Comparison of ENCODE assay signal across 7 cellular contexts in genomic region chr14:102592969-102593840, GRCh38. TPM values are rescaled to one million over a fixed set of nuclear protein-coding genes. Genes with fewer than 3 reads are reported as not detected.
DNase-seq lines count a peak whose midpoint lies in the region; ATAC-seq and TF ChIP-seq lines count a peak whose summit lies in the region.

No MANE protein-coding gene starts in this region.

- no peaks in the 10 kb centered on the region for H3K27me3 Mint-ChIP-seq in activated T-cell treated with anti-CD3 and anti-CD28 coated beads, Interleukin-2, amount 50 U/mL, for 72 hours (ENCODE audit: low read depth)
- no peaks in the 10 kb centered on the region for H3K27me3 Mint-ChIP-seq in nephron progenitor cell (ENCODE audit: low read depth, poor library complexity)

- no peak for TF ChIP-seq CTCF in GM13976 (IDR thresholded peaks at IDR 0.05; ENCODE audit: borderline replicate concordance, control extremely low read depth, extremely low read depth, insufficient read depth, missing control alignments)
- TF ChIP-seq CTCF in fibroblast of mammary gland (conservative IDR thresholded peaks at IDR 0.05; ENCODE audit: control insufficient read depth, insufficient read depth, low read depth, low read length): peak; percentile 18
- TF ChIP-seq CTCF in nephron progenitor cell (IDR thresholded peaks at IDR 0.05): peak; percentile 30
- TF ChIP-seq CTCF in stomach (IDR thresholded peaks at IDR 0.05): peak in 4 of 7 experiments; percentile 14 to 50 (median 34)

- TF ChIP-seq POLR2A in stomach (IDR thresholded peaks at IDR 0.05): no peak

- H3K9me3 ChIP-seq in stomach: no peaks in the 10 kb centered on the region

- 0 to 1% (median 0%) methylated on average over 15 to 95 of the region's 95 CpGs for WGBS in stomach, 5 donors

- in situ Hi-C loops in GM13976 (cut with MboI; ENCODE audit: low sequenced_read_pairs, unreplicated experiment): no loop called here

- H3K36me3 ChIP-seq in stomach: no peaks in the 10 kb centered on the region

- H3K27me3 ChIP-seq in stomach: no peaks in the 10 kb centered on the region

- H3K4me3 ChIP-seq in fibroblast of mammary gland (ENCODE audit: control insufficient read depth, low read depth, low read length) (peak overlapping the region; percentile 73), stomach (peak overlapping the region; percentile 86 to 99 (median 96))

- TF ChIP-seq EP300 in stomach (IDR thresholded peaks at IDR 0.05): no peak

- ATAC-seq in HG02642 (IDR thresholded peaks at IDR 0.05; ENCODE audit: poor library complexity, unreplicated experiment): peak; percentile 18
- peak; percentile 13 to 18 for ATAC-seq in activated T-cell treated with anti-CD3 and anti-CD28 coated beads, Interleukin-2, amount 50 U/mL, for 72 hours (replicated peaks in 1 of 2)

- peaks cover 0 to 1% of the 10 kb centered on the region in 2 donors for H3K36me3 Mint-ChIP-seq in activated T-cell treated with anti-CD3 and anti-CD28 coated beads, Interleukin-2, amount 50 U/mL, for 72 hours (ENCODE audit: insufficient read depth in 2 of 2)
- peaks cover 10% of the 10 kb centered on the region for H3K36me3 Mint-ChIP-seq in nephron progenitor cell (ENCODE audit: low read depth)

- intact Hi-C loops in stomach (cut with DNase I; ENCODE audit: low total_unique reads): no loop called here

- H3K4me1 Mint-ChIP-seq in activated T-cell treated with anti-CD3 and anti-CD28 coated beads, Interleukin-2, amount 50 U/mL, for 72 hours (ENCODE audit: low read depth): peaks cover 32% of the 10 kb centered on the region
- H3K4me1 Mint-ChIP-seq in nephron progenitor cell: peaks cover 49% of the 10 kb centered on the region

- H3K4me1 ChIP-seq in stomach: peaks cover 19 to 49% (median 35%) of the 10 kb centered on the region in 4 donors

- H3K9me3 Mint-ChIP-seq in activated T-cell treated with anti-CD3 and anti-CD28 coated beads, Interleukin-2, amount 50 U/mL, for 72 hours: no peaks in the 10 kb centered on the region
- H3K9me3 Mint-ChIP-seq in nephron progenitor cell: no peaks in the 10 kb centered on the region

- H3K27ac ChIP-seq in stomach: peak overlapping the region; percentile 96 to 99 (median 99)

- H3K4me3 Mint-ChIP-seq in activated T-cell treated with anti-CD3 and anti-CD28 coated beads, Interleukin-2, amount 50 U/mL, for 72 hours: peak overlapping the region; percentile 80 to 92
- peak overlapping the region; percentile 94 for H3K4me3 Mint-ChIP-seq in nephron progenitor cell

- H3K27ac Mint-ChIP-seq in activated T-cell treated with anti-CD3 and anti-CD28 coated beads, Interleukin-2, amount 50 U/mL, for 72 hours: peak overlapping the region; percentile 45
- H3K27ac Mint-ChIP-seq in nephron progenitor cell: peak overlapping the region; percentile 44

- DNase-seq in GM13976 (ENCODE audit: low spot score): peak; percentile 65
- peak; percentile 74 for DNase-seq in NCI-H69 (lab: John Stamatoyannopoulos, UW)
- peak; percentile 71 for DNase-seq in activated T-cell treated with anti-CD3 and anti-CD28 coated beads, Interleukin-2, amount 50 U/mL, for 72 hours
- peak; percentile 31 for DNase-seq in fibroblast of mammary gland (ENCODE audit: low read depth)
- peak; percentile 67 for DNase-seq in nephron progenitor cell
- peak; percentile 50 for DNase-seq in stomach

RNA-seq across cellular contexts. Expression of gene RCOR1, which starts 0.8 kb away (rescaled TPM):
- 10 to 100 TPM; 19.5 to 21.3 TPM for total RNA-seq in activated T-cell treated with anti-CD3 and anti-CD28 coated beads, Interleukin-2, amount 50 U/mL, for 72 hours
- 10 to 100 TPM in 3 of 5 donors, 1 to 10 TPM in 2; 8.0 to 60.7 (median 17.0) TPM for total RNA-seq in stomach
- polyA plus RNA-seq in stomach: 1 to 10 TPM; 4.9 to 8.2 (median 7.7) TPM

Comparison
In these comparisons a context has a peak if more than half of its experiments do, and no peak if none do; other contexts are left out.
1. Peak in every context shown above with its lines: DNase-seq, ATAC-seq, H3K4me3 ChIP-seq and H3K27ac ChIP-seq.